ENCODE assay signal across 8 cellular contexts in genomic region chr6:34888874-34889555, GRCh38. TPM values are rescaled to one million over a fixed set of nuclear protein-coding genes. Genes with fewer than 3 reads are reported as not detected.
DNase-seq lines count a peak whose midpoint lies in the region; ATAC-seq and TF ChIP-seq lines count a peak whose summit lies in the region.

ANKS1A (plus strand) TSS chr6:34889255; CDS start chr6:34889403, 148 bp downstream.

- DNase-seq in NCI-H226 (peak; percentile 57), colonic mucosa (peak; percentile 95), left lung (peak; percentile 89 to 97)
- DNase-seq in activated CD4-positive, alpha-beta T cell treated with anti-CD3 and anti-CD28 coated beads for 48 hours = peak; percentile 93
- peak; percentile 93 for DNase-seq in stimulated activated CD4-positive, alpha-beta T cell treated with anti-CD3 and anti-CD28 coated beads, Interleukin-2, amount 100 ng/mL, for 24 hours

- peak within 1 kb of the TSS; percentile 91 for H3K27ac ChIP-seq in colonic mucosa
- H3K27ac ChIP-seq in left lung = peak within 1 kb of the TSS; percentile 79 to 90

- H3K27me3 ChIP-seq in colonic mucosa (no peaks in the 10 kb centered on the region), left lung (no peaks in the 10 kb centered on the region)

- TF ChIP-seq CTCF in colonic mucosa (IDR thresholded peaks at IDR 0.05) (no peak), left lung (IDR thresholded peaks at IDR 0.05) (no peak)

- H3K9me3 ChIP-seq in colonic mucosa (no peaks in the 10 kb centered on the region), left lung (no peaks in the 10 kb centered on the region)

- ATAC-seq in HG02938 (IDR thresholded peaks at IDR 0.05; ENCODE audit: unreplicated experiment) (peak; percentile 35), left lung (peak; percentile 92), HG03378 (IDR thresholded peaks at IDR 0.05; ENCODE audit: unreplicated experiment) (no peak)

- H3K4me3 ChIP-seq in GM08714 (ENCODE audit: low read length) (peak within 1 kb of the TSS; percentile 82), colonic mucosa (peak within 1 kb of the TSS; percentile 93), left lung (peak within 1 kb of the TSS; percentile 85)

- intact Hi-C loops in colonic mucosa (cut with DNase I) (no loop called here), left lung (cut with DNase I) (no loop called here)

- no peaks in the 10 kb centered on the region for H3K4me1 ChIP-seq in colonic mucosa
- H3K4me1 ChIP-seq in left lung = peaks cover 6 to 56% of the 10 kb centered on the region in 2 donors

- H3K36me3 ChIP-seq in colonic mucosa (no peaks in the 10 kb centered on the region), left lung (no peaks in the 10 kb centered on the region)

- H3K9ac ChIP-seq in colonic mucosa (ENCODE audit: low read depth in 2 of 2, low read length in 2 of 2) = peak within 1 kb of the TSS; percentile 60 to 90

RNA-seq across cellular contexts. Expression of gene ANKS1A, which starts in this region (rescaled TPM):
- 10 to 100 TPM; 25.3 to 26.0 TPM for total RNA-seq in colonic mucosa
- total RNA-seq in left lung = 10 to 100 TPM; 28.7 to 45.4 TPM
